In the genomic region with DNA sequence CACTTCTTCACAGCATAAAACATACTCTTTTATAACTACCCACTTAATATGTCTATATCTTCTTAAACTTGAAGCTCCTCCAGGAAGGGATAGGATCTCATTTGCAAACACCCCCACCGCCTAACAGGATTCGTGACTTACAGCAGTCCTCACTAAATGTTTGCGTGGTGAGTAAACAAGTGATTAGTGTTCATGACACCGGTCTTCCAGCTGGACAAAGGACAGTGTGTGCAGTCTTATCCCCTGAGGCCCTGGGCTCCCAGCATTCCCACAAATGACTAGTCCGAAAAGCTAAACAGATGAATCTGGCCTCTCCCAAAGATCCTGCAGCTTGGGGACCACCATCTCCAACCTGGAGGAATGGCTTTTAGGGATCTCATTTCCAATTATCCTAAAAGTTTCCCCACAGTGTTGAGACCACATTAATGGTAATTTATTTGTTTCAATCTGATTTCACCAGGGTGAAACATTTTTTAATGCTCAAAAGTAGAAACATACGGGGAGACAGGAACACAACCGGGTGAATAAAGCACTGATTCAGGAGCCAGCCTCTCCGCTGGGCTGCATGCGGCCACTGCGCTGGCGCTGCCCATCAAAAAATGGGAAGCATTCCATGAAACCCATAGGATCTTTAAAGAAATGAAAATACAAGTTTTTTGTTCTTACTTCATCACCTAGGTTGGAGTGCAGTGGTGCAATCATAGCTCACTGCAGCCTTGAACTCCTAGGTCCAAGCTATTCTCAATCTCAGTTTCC, we compare ENCODE assay signal across 11 cellular contexts.
DNase-seq lines count a peak whose midpoint lies in the region; ATAC-seq and TF ChIP-seq lines count a peak whose summit lies in the region.
"Had no signal": no experiment of that assay in that cellular context is flagged by ENCODE, and none has a peak within 500 bp of the region (broad histone marks: within the 10 kb centered on the region; RNA-seq: fewer than 3 reads in every experiment).

No MANE protein-coding gene starts in this region.

- no peak for TF ChIP-seq EP300 in transverse colon (IDR thresholded peaks at IDR 0.05; ENCODE audit: low read depth)

- TF ChIP-seq CTCF in brain microvascular endothelial cell (IDR thresholded peaks at IDR 0.05; ENCODE audit: low read depth, low read length, missing control alignments) (no peak), transverse colon (IDR thresholded peaks at IDR 0.05) (no peak)

- no peak for ATAC-seq in activated CD4-positive, alpha-beta T cell treated with anti-CD3 and anti-CD28 coated beads for 36 hours
- ATAC-seq: GM12878 had no signal

- H3K27me3 Mint-ChIP-seq in activated CD4-positive, alpha-beta T cell treated with anti-CD3 and anti-CD28 coated beads for 36 hours: no peaks in the 10 kb centered on the region

- no peak overlapping the region for H4K12ac ChIP-seq in trophoblast cell (ENCODE audit: low read depth, low read length)

- H3K23ac ChIP-seq in trophoblast cell (ENCODE audit: low read length): no peak overlapping the region

- no peaks in the 10 kb centered on the region for H3K9me3 ChIP-seq in trophoblast cell (ENCODE audit: insufficient read depth, low read depth, low read length)
- H3K9me3 ChIP-seq in transverse colon: no peaks in the 10 kb centered on the region
- H3K9me3 ChIP-seq: neutrophil, upper lobe of right lung had no signal

- H3K27me3 ChIP-seq in brain microvascular endothelial cell (replicated peaks) (no peaks in the 10 kb centered on the region), trophoblast cell (ENCODE audit: insufficient read depth, low read length) (no peaks in the 10 kb centered on the region), transverse colon (no peaks in the 10 kb centered on the region)

- no peak overlapping the region for H3K4me3 ChIP-seq in brain microvascular endothelial cell (ENCODE audit: low read depth, low read length)
- no peak overlapping the region for H3K4me3 ChIP-seq in trophoblast cell (ENCODE audit: low read depth, low read length)
- no peak overlapping the region for H3K4me3 ChIP-seq in transverse colon
- H3K4me3 ChIP-seq: GM12878, upper lobe of right lung had no signal

- POLR2A ChIA-PET in activated CD4-positive, alpha-beta T cell treated with anti-CD3 and anti-CD28 coated beads for 36 hours (lab: Charles Lee): interaction anchor here (0.6 to 1.4 kb wide), 3 partner anchors 15 to 218 kb away, joined by 3 to 4 read pairs (median 4); no protein-coding TSS in a partner anchor

- peak overlapping the region; percentile 42 for H3K27ac Mint-ChIP-seq in activated CD4-positive, alpha-beta T cell treated with anti-CD3 and anti-CD28 coated beads for 36 hours

- TF ChIP-seq POLR2A in transverse colon (IDR thresholded peaks at IDR 0.05): no peak

- no peak overlapping the region for H3K4ac ChIP-seq in trophoblast cell (ENCODE audit: low read depth, low read length)

- no peaks in the 10 kb centered on the region for H3K36me3 ChIP-seq in brain microvascular endothelial cell (replicated peaks)
- H3K36me3 ChIP-seq in trophoblast cell (ENCODE audit: control insufficient read depth in 1 of 2, insufficient read depth in 2 of 2, low read length in 2 of 2): peaks cover 0 to 5% of the 10 kb centered on the region in 2 experiments
- no peaks in the 10 kb centered on the region for H3K36me3 ChIP-seq in transverse colon
- H3K36me3 ChIP-seq: neutrophil, upper lobe of right lung had no signal

- H3K9ac ChIP-seq in trophoblast cell (ENCODE audit: low read length): no peak overlapping the region

- peak overlapping the region; percentile 94 for H2BK5ac ChIP-seq in trophoblast cell (ENCODE audit: low read depth, low read length, poor library complexity)

- CTCF ChIA-PET in activated CD4-positive, alpha-beta T cell treated with anti-CD3 and anti-CD28 coated beads for 36 hours (lab: Charles Lee): interaction anchor here (0.7 to 3.8 kb wide), 8 partner anchors 9 to 514 kb away, joined by 3 to 15 read pairs (median 3); no protein-coding TSS in a partner anchor

- intact Hi-C loops in activated CD4-positive, alpha-beta T cell treated with anti-CD3 and anti-CD28 coated beads for 36 hours (cut with DNase I, micrococcal nuclease): no loop called here
- intact Hi-C loops in transverse colon (cut with DNase I; ENCODE audit: low total_unique reads): no loop called here

- H3K4me3 Mint-ChIP-seq in activated CD4-positive, alpha-beta T cell treated with anti-CD3 and anti-CD28 coated beads for 36 hours: no peak overlapping the region

- H3K36me3 Mint-ChIP-seq in activated CD4-positive, alpha-beta T cell treated with anti-CD3 and anti-CD28 coated beads for 36 hours (ENCODE audit: low read depth): peaks cover 60% of the 10 kb centered on the region

- WGBS in trophoblast cell (ENCODE audit: extremely low coverage, insufficient coverage, insufficient read length): no CpG with 5 or more reads among the region's 11 CpGs
- 66 to 72% methylated on average over 6 to 11 of the region's 11 CpGs for WGBS in transverse colon (ENCODE audit: low coverage in 1 of 2), 2 donors

- no peak overlapping the region for H3K27ac ChIP-seq in brain microvascular endothelial cell
- peak overlapping the region; percentile 73 for H3K27ac ChIP-seq in trophoblast cell (ENCODE audit: low read depth, low read length)
- H3K27ac ChIP-seq in transverse colon: no peak overlapping the region
- H3K27ac ChIP-seq: neutrophil, upper lobe of right lung had no signal

- no peaks in the 10 kb centered on the region for H3K79me2 ChIP-seq in trophoblast cell (ENCODE audit: control insufficient read depth, insufficient read depth, low read length, poor library complexity)

- H3K4me1 Mint-ChIP-seq in activated CD4-positive, alpha-beta T cell treated with anti-CD3 and anti-CD28 coated beads for 36 hours: peaks cover 86% of the 10 kb centered on the region

- in situ Hi-C loops in brain microvascular endothelial cell (cut with HindIII; ENCODE audit: low pct_ligation_motif_present, low sequenced_read_pairs) (no loop called here), transverse colon (cut with MboI; ENCODE audit: low pct_ligation_motif_present in 1 of 4, low pct_unique_long_range_greater_than_20kb in 1 of 4, low sequenced_read_pairs in 3 of 4) (no loop called here)

- no peak for DNase-seq in activated CD4-positive, alpha-beta T cell treated with anti-CD3 and anti-CD28 coated beads for 36 hours
- DNase-seq in activated CD4-positive, alpha-beta T cell treated with anti-CD3 and anti-CD28 coated beads for 1 hour: no peak
- DNase-seq in NCI-H460 (ENCODE audit: extremely low read depth, low read depth) (peak; percentile 19), brain microvascular endothelial cell (peak; percentile 14), trophoblast cell (peak; percentile 91 to 96), anterior cingulate cortex (lab: John Stamatoyannopoulos, UW) (no peak), NK-92 (lab: John Stamatoyannopoulos, UW; ENCODE audit: unreplicated experiment) (no peak), transverse colon (no peak)
- DNase-seq: upper lobe of right lung had no signal

- H2BK120ac ChIP-seq in trophoblast cell (ENCODE audit: insufficient read depth, low read length, poor library complexity): peak overlapping the region; percentile 80

- no peak overlapping the region for H3K4me2 ChIP-seq in trophoblast cell (ENCODE audit: low read length)

- peak overlapping the region; percentile 98 for H2BK12ac ChIP-seq in trophoblast cell (ENCODE audit: low read length)

- H3K9me3 Mint-ChIP-seq in activated CD4-positive, alpha-beta T cell treated with anti-CD3 and anti-CD28 coated beads for 36 hours (ENCODE audit: low read depth): no peaks in the 10 kb centered on the region

- peak overlapping the region; percentile 74 for H4K8ac ChIP-seq in trophoblast cell (ENCODE audit: low read depth, low read length)

- peak overlapping the region; percentile 77 for H3K14ac ChIP-seq in trophoblast cell (ENCODE audit: low read length)

- H4K91ac ChIP-seq in trophoblast cell (ENCODE audit: low read depth, low read length): peak overlapping the region; percentile 88

- H2AK5ac ChIP-seq in trophoblast cell (ENCODE audit: low read length): peak overlapping the region; percentile 87

- peaks cover 17 to 18% of the 10 kb centered on the region in 2 experiments for H3K4me1 ChIP-seq in trophoblast cell (ENCODE audit: control insufficient read depth in 1 of 2, insufficient read depth in 2 of 2, low read length in 2 of 2)
- no peaks in the 10 kb centered on the region for H3K4me1 ChIP-seq in transverse colon
- H3K4me1 ChIP-seq: upper lobe of right lung had no signal

- peaks cover 9% of the 10 kb centered on the region for H3K79me1 ChIP-seq in trophoblast cell (ENCODE audit: low read length)

- no peak overlapping the region for H3K18ac ChIP-seq in trophoblast cell (ENCODE audit: low read length)

- H2AFZ ChIP-seq in trophoblast cell (ENCODE audit: insufficient read depth, low read length, poor library complexity): no peak overlapping the region

Comparison
In these comparisons a context has a peak if more than half of its experiments do, and no peak if none do; other contexts are left out.
1. DNase-seq: peak in NCI-H460 (single experiment), brain microvascular endothelial cell (single experiment) and trophoblast cell (2 of 2); none in activated CD4-positive, alpha-beta T cell treated with anti-CD3 and anti-CD28 coated beads for 36 hours (single experiment), activated CD4-positive, alpha-beta T cell treated with anti-CD3 and anti-CD28 coated beads for 1 hour (single experiment), anterior cingulate cortex (0 of 58), NK-92 (single experiment) and transverse colon (single experiment).